Comparison of ENCODE assay signal across 9 cellular contexts in genomic region chr6:33692760-33693158, GRCh38. TPM values are rescaled to one million over a fixed set of nuclear protein-coding genes. Genes with fewer than 3 reads are reported as not detected.
A peak's percentile ranks its signal among the peaks of the same experiment; 100 is the strongest.
DNase-seq lines count a peak whose midpoint lies in the region; ATAC-seq, FAIRE-seq and TF ChIP-seq lines count a peak whose summit lies in the region.
"Had no signal": no experiment of that assay in that cellular context is flagged by ENCODE, and none has a peak within 500 bp of the region (broad histone marks: within the 10 kb centered on the region; RNA-seq: fewer than 3 reads in every experiment).

No MANE protein-coding gene starts in this region.

- H3K4me1 ChIP-seq in GM23248 (ENCODE audit: insufficient read depth) (peaks cover 46% of the 10 kb centered on the region), fibroblast of lung (ENCODE audit: control insufficient read depth, extremely low read depth, insufficient read depth, low read length) (peaks cover 26% of the 10 kb centered on the region)

- peak overlapping the region; percentile 22 for H3K4me3 Mint-ChIP-seq in activated CD4-positive, alpha-beta memory T cell treated with anti-CD3 and anti-CD28 coated beads, Interleukin-2, amount 10 ng/mL, durations not matched to agents 7 days and 5 days

- WGBS in GM23248 (ENCODE audit: low coverage in 1 of 2, low lambda C conversion rate in 2 of 2, missing lambda C conversion rate in 2 of 2), 2 experiments = 61 to 67% methylated on average over 10 of the region's 10 CpGs

- no peak for ATAC-seq in HG02840 (IDR thresholded peaks at IDR 0.05; ENCODE audit: low FRiP score, unreplicated experiment)

- POLR2A ChIA-PET in activated CD4-positive, alpha-beta memory T cell treated with anti-CD3 and anti-CD28 coated beads, Interleukin-2, amount 10 ng/mL, durations not matched to agents 7 days and 5 days (lab: Charles Lee) = interaction anchor here (0.8 to 4.1 kb wide), 6 partner anchors 9 to 379 kb away, joined by 3 to 25 read pairs (median 4); partner anchors contain the start of genes ITPR3, TAPBP and UQCC2

- H3K4me1 Mint-ChIP-seq in activated CD4-positive, alpha-beta memory T cell treated with anti-CD3 and anti-CD28 coated beads, Interleukin-2, amount 10 ng/mL, durations not matched to agents 7 days and 5 days = peaks cover 70% of the 10 kb centered on the region

- H3K9me3 ChIP-seq in GM23248 (ENCODE audit: low read depth) (no peaks in the 10 kb centered on the region), fibroblast of lung (ENCODE audit: control insufficient read depth, insufficient read depth, low read depth, low read length) (no peaks in the 10 kb centered on the region)

- no peak for TF ChIP-seq CTCF in fibroblast of lung (conservative IDR thresholded peaks at IDR 0.05 in 1 of 2, IDR thresholded peaks at IDR 0.05 in 1 of 2; ENCODE audit: low read depth in 1 of 2, low read length in 2 of 2)

- H3K4me2 ChIP-seq in GM23248 (ENCODE audit: unreplicated experiment) (no peak overlapping the region), fibroblast of lung (ENCODE audit: extremely low read depth, insufficient read depth, low read length) (no peak overlapping the region)

- in situ Hi-C loops in GM23248 (cut with MboI) (no loop called here), ACHN (cut with HindIII; ENCODE audit: low pct_ligation_motif_present, low pct_unique_long_range_greater_than_20kb, low sequenced_read_pairs) (no loop called here)

- no peaks in the 10 kb centered on the region for H3K79me2 ChIP-seq in GM23248 (ENCODE audit: insufficient read depth)
- peaks cover 1% of the 10 kb centered on the region for H3K79me2 ChIP-seq in fibroblast of lung (ENCODE audit: control insufficient read depth, insufficient read depth, low read length)

- no peaks in the 10 kb centered on the region for H3K27me3 ChIP-seq in GM23248 (replicated peaks; ENCODE audit: insufficient read depth)
- H3K27me3 ChIP-seq in fibroblast of lung (ENCODE audit: control insufficient read depth, insufficient read depth, low read length) = no peaks in the 10 kb centered on the region

- H3K27ac Mint-ChIP-seq in activated CD4-positive, alpha-beta memory T cell treated with anti-CD3 and anti-CD28 coated beads, Interleukin-2, amount 10 ng/mL, durations not matched to agents 7 days and 5 days = peak overlapping the region; percentile 97

- peaks cover 7% of the 10 kb centered on the region; the same call in 1 of the 2 replicates for H3K36me3 ChIP-seq in GM23248 (ENCODE audit: low read depth)
- peaks cover 35% of the 10 kb centered on the region for H3K36me3 ChIP-seq in fibroblast of lung (ENCODE audit: control insufficient read depth, insufficient read depth, low read length)

- no peak overlapping the region for H2AFZ ChIP-seq in GM23248
- H2AFZ ChIP-seq in fibroblast of lung (ENCODE audit: low read length) = no peak overlapping the region

- H4K20me1 ChIP-seq in GM23248 (ENCODE audit: insufficient read depth) (no peaks in the 10 kb centered on the region), fibroblast of lung (ENCODE audit: control insufficient read depth, extremely low read depth, insufficient read depth, low read length) (peaks cover 2% of the 10 kb centered on the region)

- H3K27ac ChIP-seq in GM23248 (peak overlapping the region; percentile 83), fibroblast of lung (ENCODE audit: insufficient read depth, low read length) (no peak overlapping the region)

- peaks cover 88% of the 10 kb centered on the region for H3K36me3 Mint-ChIP-seq in activated CD4-positive, alpha-beta memory T cell treated with anti-CD3 and anti-CD28 coated beads, Interleukin-2, amount 10 ng/mL, durations not matched to agents 7 days and 5 days (ENCODE audit: low read depth)

- H3K4me3 ChIP-seq in GM23248 (no peak overlapping the region), fibroblast of lung (replicated peaks in 1 of 4; ENCODE audit: control extremely low read depth in 1 of 4, insufficient read depth in 1 of 4, low read depth in 3 of 4, low read length in 4 of 4) (no peak overlapping the region)

- peak; percentile 79 for DNase-seq in GM23248
- DNase-seq in activated CD4-positive, alpha-beta memory T cell treated with anti-CD3 and anti-CD28 coated beads, Interleukin-2, amount 10 ng/mL, durations not matched to agents 7 days and 5 days = peak; percentile 85
- DNase-seq in fibroblast of lung (ENCODE audit: low read depth in 2 of 2) = peak; percentile 24 to 28
- DNase-seq in stimulated activated CD8-positive, alpha-beta memory T cell treated with anti-CD3 and anti-CD28 coated beads, Interleukin-2, amount 100 ng/mL, for 1 hour (ENCODE audit: low read depth in 2 of 2) = peak; percentile 31 to 48
- DNase-seq in LoVo (ENCODE audit: low spot score) = no peak
- DNase-seq in frontal cortex (ENCODE audit: low spot score in 2 of 2) = no peak
- no peak for DNase-seq in ACHN

- no peak overlapping the region; the same call in 1 of the 2 replicates for H3K9ac ChIP-seq in GM23248
- H3K9ac ChIP-seq in fibroblast of lung (ENCODE audit: insufficient read depth, low read length) = no peak overlapping the region

- CTCF ChIA-PET in activated CD4-positive, alpha-beta memory T cell treated with anti-CD3 and anti-CD28 coated beads, Interleukin-2, amount 10 ng/mL, durations not matched to agents 7 days and 5 days (lab: Charles Lee) = interaction anchor here (1.1 to 4.0 kb wide), 3 partner anchors 19 to 108 kb away, joined by 4 to 18 read pairs (median 4); partner anchors contain the start of gene UQCC2

- H3K27me3 Mint-ChIP-seq in activated CD4-positive, alpha-beta memory T cell treated with anti-CD3 and anti-CD28 coated beads, Interleukin-2, amount 10 ng/mL, durations not matched to agents 7 days and 5 days = no peaks in the 10 kb centered on the region

- H3K9me3 Mint-ChIP-seq in activated CD4-positive, alpha-beta memory T cell treated with anti-CD3 and anti-CD28 coated beads, Interleukin-2, amount 10 ng/mL, durations not matched to agents 7 days and 5 days = no peaks in the 10 kb centered on the region

- no peaks in the 10 kb centered on the region for H3K9me2 ChIP-seq in GM23248 (ENCODE audit: insufficient read depth)

- FAIRE-seq in frontal cortex (lab: Jason Lieb, UNC) = no peak
- FAIRE-seq: endometrium had no signal

- peaks cover 39% of the 10 kb centered on the region for H3F3A ChIP-seq in GM23248 (ENCODE audit: insufficient read depth)

RNA-seq across cellular contexts. Expression of gene UQCC2, which starts 18.7 kb away (rescaled TPM):
- 11.4 and 31.7 TPM in 2 replicates for total RNA-seq in GM23248 (2014; rRNA removed; shearing (Covaris generic))
- polyA plus RNA-seq in GM23248 (2016; fragmentation: Nextera tagmentation; extraction: Ambion mirVana) (134 and 138 TPM in 2 replicates), fibroblast of lung (33.8 and 48.3 TPM in 2 replicates)
- 10 to 100 TPM; 70.7 to 75.3 TPM for total RNA-seq in activated CD4-positive, alpha-beta memory T cell treated with anti-CD3 and anti-CD28 coated beads, Interleukin-2, amount 10 ng/mL, durations not matched to agents 7 days and 5 days
- total RNA-seq in fibroblast of lung (22.9 and 36.5 TPM in 2 replicates), frontal cortex (19.6 TPM)
- 154 and 209 TPM in 2 replicates for polyA plus RNA-seq in fibroblast of lung (2012)
- 11.2 and 13.9 TPM in 2 replicates for polyA minus RNA-seq in fibroblast of lung (ENCODE audit: low replicate concordance)

RNA-seq across cellular contexts. Expression of gene IP6K3, which starts 53.9 kb away (rescaled TPM):
- not detected in 2 replicates for total RNA-seq in GM23248 (2014; rRNA removed; shearing (Covaris generic))
- polyA plus RNA-seq in GM23248 (2016; fragmentation: Nextera tagmentation; extraction: Ambion mirVana) (0.08 TPM in 1 of 2 replicates, not detected in the other), fibroblast of lung (0.46 and 0.84 TPM in 2 replicates)
- total RNA-seq in activated CD4-positive, alpha-beta memory T cell treated with anti-CD3 and anti-CD28 coated beads, Interleukin-2, amount 10 ng/mL, durations not matched to agents 7 days and 5 days = not detected
- total RNA-seq in fibroblast of lung (1.8 and 5.4 TPM in 2 replicates), frontal cortex (not detected)
- polyA plus RNA-seq in fibroblast of lung (2012) = 0.71 and 0.89 TPM in 2 replicates
- not detected in 2 replicates for polyA minus RNA-seq in fibroblast of lung (ENCODE audit: low replicate concordance)

Comparison
In these comparisons a context has a peak if more than half of its experiments do, and no peak if none do; other contexts are left out.
1. DNase-seq: peak in GM23248 (single experiment), activated CD4-positive, alpha-beta memory T cell treated with anti-CD3 and anti-CD28 coated beads, Interleukin-2, amount 10 ng/mL, durations not matched to agents 7 days and 5 days (single experiment), fibroblast of lung (2 of 2) and stimulated activated CD8-positive, alpha-beta memory T cell treated with anti-CD3 and anti-CD28 coated beads, Interleukin-2, amount 100 ng/mL, for 1 hour (2 of 2); none in LoVo (single experiment), frontal cortex (0 of 2) and ACHN (single experiment).